ENCODE assay signal across 22 cellular contexts in the genomic region with DNA sequence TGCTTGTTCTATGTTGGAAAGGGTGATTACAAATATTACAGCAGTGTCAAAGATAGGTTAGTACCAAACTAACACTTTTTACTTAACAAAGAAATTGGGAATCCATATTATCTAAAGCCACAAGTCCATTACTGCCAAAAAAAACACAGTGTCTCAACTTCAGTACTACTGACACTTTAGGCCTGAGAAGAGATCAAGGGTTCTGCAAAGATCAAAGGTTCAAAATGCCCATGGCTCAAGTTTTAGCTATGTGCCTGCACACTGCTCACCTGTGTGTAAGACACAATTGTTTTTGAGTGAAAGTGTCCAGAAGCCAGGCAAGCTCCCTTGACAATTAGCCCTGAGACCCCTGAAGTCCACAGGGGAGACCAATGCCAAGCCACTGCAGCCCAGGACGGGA.
"Had no signal": no experiment of that assay in that cellular context is flagged by ENCODE, and none has a peak within 500 bp of the region (broad histone marks: within the 10 kb centered on the region; RNA-seq: fewer than 3 reads in every experiment).

No MANE protein-coding gene starts in this region.

- DNase-seq: cortex of kidney; foreskin fibroblast; gastrocnemius medialis; head of caudate nucleus; mesendoderm; midbrain; naive thymus-derived CD4-positive, alpha-beta T cell; sigmoid colon; stimulated activated CD4-positive, alpha-beta T cell treated with anti-CD3 and anti-CD28 coated beads, Interleukin-2, amount 100 ng/mL, for 24 hours; stimulated activated CD4-positive, alpha-beta T cell treated with anti-CD3 and anti-CD28 coated beads, Interleukin-4, amount 100 ng/mL, for 24 hours; stimulated activated naive B cell treated with anti-CD40 and anti-IgM and Interleukin-4, amounts not matched to agents 10 μg/mL and 1 μg/mL and 100 μg/mL, for 72 hours; transverse colon had no signal

- H3K4me3 Mint-ChIP-seq: naive thymus-derived CD4-positive, alpha-beta T cell; nephron; neural progenitor cell; stimulated activated naive B cell treated with anti-CD40 and anti-IgM and Interleukin-4, amounts not matched to agents 10 μg/mL and 1 μg/mL and 100 μg/mL, for 72 hours; stimulated activated naive CD8-positive, alpha-beta T cell treated with anti-CD3 and anti-CD28 coated beads, Interleukin-15, Interleukin-2, amounts not matched to agents 100 ng/mL and 50 ng/mL, for 24 hours had no signal

- H3K27me3 ChIP-seq: gastrocnemius medialis, neural progenitor cell, right atrium auricular region, sigmoid colon, suprapubic skin, transverse colon, vagina had no signal

- H3K27ac Mint-ChIP-seq: nephron; neural progenitor cell; stimulated activated naive CD8-positive, alpha-beta T cell treated with anti-CD3 and anti-CD28 coated beads, Interleukin-15, Interleukin-2, amounts not matched to agents 100 ng/mL and 50 ng/mL, for 24 hours had no signal

- H3K9me3 ChIP-seq: gastrocnemius medialis, prostate gland, right atrium auricular region, sigmoid colon, suprapubic skin, transverse colon, vagina had no signal

- H3K27me3 Mint-ChIP-seq: naive thymus-derived CD4-positive, alpha-beta T cell; stimulated activated naive B cell treated with anti-CD40 and anti-IgM and Interleukin-4, amounts not matched to agents 10 μg/mL and 1 μg/mL and 100 μg/mL, for 72 hours; stimulated activated naive CD8-positive, alpha-beta T cell treated with anti-CD3 and anti-CD28 coated beads, Interleukin-15, Interleukin-2, amounts not matched to agents 100 ng/mL and 50 ng/mL, for 24 hours had no signal

- H2AFZ ChIP-seq: neural progenitor cell had no signal

- H3K4me3 ChIP-seq: gastrocnemius medialis, neural progenitor cell, prostate gland, right atrium auricular region, sigmoid colon, suprapubic skin, transverse colon, vagina had no signal

- H3K4me1 Mint-ChIP-seq: nephron had no signal

- H3K4me1 ChIP-seq: gastrocnemius medialis, neural progenitor cell, prostate gland, right atrium auricular region, suprapubic skin, transverse colon, vagina had no signal

- H3K9me3 Mint-ChIP-seq: naive thymus-derived CD4-positive, alpha-beta T cell; nephron; neural progenitor cell; stimulated activated naive B cell treated with anti-CD40 and anti-IgM and Interleukin-4, amounts not matched to agents 10 μg/mL and 1 μg/mL and 100 μg/mL, for 72 hours; stimulated activated naive CD8-positive, alpha-beta T cell treated with anti-CD3 and anti-CD28 coated beads, Interleukin-15, Interleukin-2, amounts not matched to agents 100 ng/mL and 50 ng/mL, for 24 hours had no signal

- H3K4me2 ChIP-seq: neural progenitor cell had no signal

- ATAC-seq: esophagus mucosa; gastrocnemius medialis; naive thymus-derived CD4-positive, alpha-beta T cell; stimulated activated naive B cell treated with anti-CD40 and anti-IgM and Interleukin-4, amounts not matched to agents 10 μg/mL and 1 μg/mL and 100 μg/mL, for 72 hours had no signal

- H3K27ac ChIP-seq: epithelial cell of prostate, gastrocnemius medialis, neural progenitor cell, prostate gland, right atrium auricular region, sigmoid colon, suprapubic skin, transverse colon, vagina had no signal

- H3K9ac ChIP-seq: neural progenitor cell had no signal

- FAIRE-seq: keratinocyte had no signal
